16 cellular contexts compared by ENCODE assay signal in the genomic region with DNA sequence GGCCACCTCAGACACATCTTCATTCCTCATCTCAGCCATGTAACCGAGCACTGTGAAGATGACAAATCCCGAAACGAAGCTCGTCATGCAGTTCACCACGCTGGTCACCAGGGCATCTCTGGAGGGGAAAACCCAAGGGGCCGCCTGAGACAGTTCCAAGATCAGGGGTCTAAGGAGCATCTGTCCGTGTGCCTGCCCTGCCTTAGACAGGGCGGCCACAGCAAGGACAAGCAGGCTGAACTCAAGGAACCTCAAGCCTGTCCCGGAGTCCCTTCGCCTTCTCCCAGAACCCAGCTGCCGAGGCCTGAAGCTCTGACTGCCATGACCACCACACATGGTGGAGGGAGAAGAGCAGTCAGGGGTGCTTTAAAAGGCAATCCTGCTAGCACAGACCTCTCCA. TPM values are rescaled to one million over a fixed set of nuclear protein-coding genes. Genes with fewer than 3 reads are reported as not detected.
DNase-seq lines count a peak whose midpoint lies in the region; ATAC-seq and TF ChIP-seq lines count a peak whose summit lies in the region.
"Had no signal": no experiment of that assay in that cellular context is flagged by ENCODE, and none has a peak within 500 bp of the region (broad histone marks: within the 10 kb centered on the region; RNA-seq: fewer than 3 reads in every experiment).

No MANE protein-coding gene starts in this region.

- no peaks in the 10 kb centered on the region for H3K9me3 ChIP-seq in AG04450 (ENCODE audit: control insufficient read depth, insufficient read depth, low read length)
- no peaks in the 10 kb centered on the region for H3K9me3 ChIP-seq in vagina
- H3K9me3 ChIP-seq: gastrocnemius medialis, SJSA1 had no signal

- no peak for TF ChIP-seq POLR2A in vagina (IDR thresholded peaks at IDR 0.05)

- H3K27me3 ChIP-seq in AG04450 (ENCODE audit: control insufficient read depth, insufficient read depth, low read length) (peaks cover 18% of the 10 kb centered on the region), H7 (ENCODE audit: control insufficient read depth, insufficient read depth, low read length) (no peaks in the 10 kb centered on the region), vagina (no peaks in the 10 kb centered on the region)
- H3K27me3 ChIP-seq: SJSA1 had no signal

- no peak for DNase-seq in AG04450 (ENCODE audit: low read depth, low spot score)
- DNase-seq in H7: peak; percentile 57
- DNase-seq in T-helper 2 cell: no peak
- DNase-seq in NK-92 (lab: John Stamatoyannopoulos, UW; ENCODE audit: unreplicated experiment): no peak
- DNase-seq in vagina (ENCODE audit: extremely low spot score in 2 of 2): no peak
- DNase-seq: activated CD4-positive, alpha-beta T cell treated with anti-CD3 and anti-CD28 coated beads, Interleukin-2, amount 50 U/mL, for 48 hours; amniotic stem cell; DND-41; gastrocnemius medialis; NCI-H82; nucleus accumbens had no signal

- POLR2A ChIA-PET in AG04450 (lab: Yijun Ruan, JAX): no interaction called here

- H3K36me3 ChIP-seq in H7 (replicated peaks; ENCODE audit: control insufficient read depth, insufficient read depth, low read length) (no peaks in the 10 kb centered on the region), vagina (no peaks in the 10 kb centered on the region)
- H3K36me3 ChIP-seq: gastrocnemius medialis, SJSA1 had no signal

- ATAC-seq in GM18868 (IDR thresholded peaks at IDR 0.05; ENCODE audit: unreplicated experiment) (peak; percentile 71), HG03432 (IDR thresholded peaks at IDR 0.05; ENCODE audit: unreplicated experiment) (peak; percentile 81), HG03025 (IDR thresholded peaks at IDR 0.05; ENCODE audit: low FRiP score, unreplicated experiment) (no peak)
- ATAC-seq: gastrocnemius medialis, left lobe of liver had no signal

- intact Hi-C loops in vagina (cut with DNase I): no loop called here

- no peak overlapping the region for H3K27ac ChIP-seq in AG04450 (ENCODE audit: low read depth, low read length)
- H3K27ac ChIP-seq in vagina: no peak overlapping the region
- H3K27ac ChIP-seq: gastrocnemius medialis, SJSA1 had no signal

- CTCF ChIA-PET in AG04450 (lab: Charles Lee): no interaction called here

- H3K4me1 ChIP-seq in vagina: no peaks in the 10 kb centered on the region
- H3K4me1 ChIP-seq: gastrocnemius medialis, SJSA1 had no signal

- no peak overlapping the region for H3K4me3 ChIP-seq in AG04450 (ENCODE audit: low read depth, low read length)
- no peak overlapping the region for H3K4me3 ChIP-seq in H7 (ENCODE audit: insufficient read depth, low read depth, low read length)
- H3K4me3 ChIP-seq in vagina: no peak overlapping the region
- H3K4me3 ChIP-seq: gastrocnemius medialis, SJSA1 had no signal

- TF ChIP-seq CTCF in AG04450 (IDR thresholded peaks at IDR 0.05; ENCODE audit: low read depth, low read length): 0 out of 2 replicates have a peak, but pooled peaks have one; percentile 4
- TF ChIP-seq CTCF in vagina (IDR thresholded peaks at IDR 0.05): no peak

RNA-seq across cellular contexts. Expression of gene SLC6A4, which starts 22.7 kb away (rescaled TPM):
- polyA plus RNA-seq in AG04450 (2011; rRNA removed): 0.02 TPM in 1 of 2 replicates, not detected in the other
- polyA minus RNA-seq in AG04450 (2011; rRNA and poly(A)+ RNA removed): not detected in 2 replicates
- not detected in 2 replicates for total RNA-seq in H7 (2014; rRNA removed; shearing (Covaris generic))
- 0.98 TPM for total RNA-seq in vagina
- total RNA-seq: SJSA1 had no signal
